1 cellular context compared by ENCODE assay signal in genomic region chr11:125621995-125622394, GRCh38.
TF ChIP-seq lines count a peak whose summit lies in the region.

No MANE protein-coding gene starts in this region.

TF ChIP-seq in K562, 482 proteins besides CTCF, POLR2A, EP300 and RAD21:
- TF ChIP-seq POLR2AphosphoS5 (IDR thresholded peaks at IDR 0.05; ENCODE audit: control insufficient read depth, insufficient read depth, low read depth, low read length) (0 out of 2 replicates have a peak, but pooled peaks have one; percentile 22), ZBTB1 (CRISPR knock-in tag; IDR thresholded peaks at IDR 0.05; ENCODE audit: borderline replicate concordance, low read depth) (no peak), CEBPG (CRISPR knock-in tag; IDR thresholded peaks at IDR 0.05) (no peak), CEBPG (tag; conservative IDR thresholded peaks at IDR 0.05 in 1 of 2, IDR thresholded peaks at IDR 0.05 in 1 of 2) (peak in 1 of 2 experiments; percentile 33; a peak in 1 of 4 replicates), CEBPB (tag; IDR thresholded peaks at IDR 0.05) (peak; percentile 28; the same call in 1 of the 2 replicates)
